Comparison of ENCODE assay signal across 9 cellular contexts in genomic region chrX:39059866-39060265, GRCh38.
"Had no signal": no experiment of that assay in that cellular context is flagged by ENCODE, and none has a peak within 500 bp of the region (broad histone marks: within the 10 kb centered on the region; RNA-seq: fewer than 3 reads in every experiment).

No MANE protein-coding gene starts in this region.

- H2AFZ ChIP-seq: GM23248 had no signal

- H3K9ac ChIP-seq: GM23248 had no signal

- ATAC-seq: HCT116, K562 had no signal

- H3K4me3 ChIP-seq: GM23248, HAP-1, K562 had no signal

- H3K36me3 ChIP-seq: HAP-1 had no signal

- DNase-seq: GM23248, GOT3, H7, HFFc6, IMR-90, KG1 had no signal

- H3K9me3 ChIP-seq: HAP-1 had no signal

- H3K4me1 ChIP-seq: HAP-1 had no signal

- H3K27ac ChIP-seq: GM23248 had no signal
